ENCODE assay signal across 26 cellular contexts in genomic region chr9:114583371-114583770, GRCh38. TPM values are rescaled to one million over a fixed set of nuclear protein-coding genes. Genes with fewer than 3 reads are reported as not detected.
DNase-seq lines count a peak whose midpoint lies in the region; ATAC-seq lines count a peak whose summit lies in the region.
"Had no signal": no experiment of that assay in that cellular context is flagged by ENCODE, and none has a peak within 500 bp of the region (broad histone marks: within the 10 kb centered on the region; RNA-seq: fewer than 3 reads in every experiment).

No MANE protein-coding gene starts in this region.

- no peak overlapping the region for H3K4me3 Mint-ChIP-seq in effector memory CD8-positive, alpha-beta T cell
- H3K4me3 Mint-ChIP-seq: activated B cell treated with CpG ODN at 0.5 μM for 24 hours; activated CD4-positive, alpha-beta memory T cell treated with anti-CD3 and anti-CD28 coated beads, Interleukin-2, amount 10 ng/mL, durations not matched to agents 7 days and 5 days; activated naive CD8-positive, alpha-beta T cell treated with anti-CD3 and anti-CD28 coated beads, Interleukin-2, amount 10 ng/mL, durations not matched to agents 7 days and 5 days; stimulated activated effector memory CD8-positive, alpha-beta T cell treated with anti-CD3 and anti-CD28 coated beads, Interleukin-12 subunit alpha, Interleukin-12 subunit beta, amount 100 ng/mL, for 72 hours had no signal

- H3K27ac Mint-ChIP-seq in effector memory CD8-positive, alpha-beta T cell = no peak overlapping the region
- H3K27ac Mint-ChIP-seq in activated naive CD4-positive, alpha-beta T cell treated with anti-CD3 and anti-CD28 coated beads, Interleukin-2, amount 50 U/mL, for 72 hours = no peak overlapping the region
- H3K27ac Mint-ChIP-seq: activated B cell treated with CpG ODN at 0.5 μM for 24 hours; activated CD4-positive, alpha-beta memory T cell treated with anti-CD3 and anti-CD28 coated beads, Interleukin-2, amount 10 ng/mL, durations not matched to agents 7 days and 5 days; activated naive CD8-positive, alpha-beta T cell treated with anti-CD3 and anti-CD28 coated beads, Interleukin-2, amount 10 ng/mL, durations not matched to agents 7 days and 5 days; stimulated activated effector memory CD8-positive, alpha-beta T cell treated with anti-CD3 and anti-CD28 coated beads, Interleukin-12 subunit alpha, Interleukin-12 subunit beta, amount 100 ng/mL, for 72 hours had no signal

- no peaks in the 10 kb centered on the region for H3K27me3 ChIP-seq in neuron (ENCODE audit: insufficient read depth, low read length)
- H3K27me3 ChIP-seq: heart right ventricle had no signal

- peaks cover 14% of the 10 kb centered on the region for H3K36me3 Mint-ChIP-seq in effector memory CD8-positive, alpha-beta T cell (ENCODE audit: insufficient read depth)
- H3K36me3 Mint-ChIP-seq in activated naive CD4-positive, alpha-beta T cell treated with anti-CD3 and anti-CD28 coated beads, Interleukin-2, amount 50 U/mL, for 72 hours = peaks cover 10 to 12% of the 10 kb centered on the region in 2 donors

- no peaks in the 10 kb centered on the region for H3K9me3 Mint-ChIP-seq in effector memory CD8-positive, alpha-beta T cell
- H3K9me3 Mint-ChIP-seq in activated naive CD4-positive, alpha-beta T cell treated with anti-CD3 and anti-CD28 coated beads, Interleukin-2, amount 50 U/mL, for 72 hours = no peaks in the 10 kb centered on the region
- H3K9me3 Mint-ChIP-seq: activated B cell treated with CpG ODN at 0.5 μM for 24 hours; activated CD4-positive, alpha-beta memory T cell treated with anti-CD3 and anti-CD28 coated beads, Interleukin-2, amount 10 ng/mL, durations not matched to agents 7 days and 5 days; activated naive CD8-positive, alpha-beta T cell treated with anti-CD3 and anti-CD28 coated beads, Interleukin-2, amount 10 ng/mL, durations not matched to agents 7 days and 5 days; stimulated activated effector memory CD8-positive, alpha-beta T cell treated with anti-CD3 and anti-CD28 coated beads, Interleukin-12 subunit alpha, Interleukin-12 subunit beta, amount 100 ng/mL, for 72 hours had no signal

- no peak for ATAC-seq in effector memory CD8-positive, alpha-beta T cell (replicated peaks)
- ATAC-seq in activated naive CD4-positive, alpha-beta T cell treated with anti-CD3 and anti-CD28 coated beads, Interleukin-2, amount 50 U/mL, for 72 hours = no peak
- ATAC-seq: A549; GM12878; heart right ventricle; stimulated activated effector memory CD8-positive, alpha-beta T cell treated with anti-CD3 and anti-CD28 coated beads, Interleukin-12 subunit alpha, Interleukin-12 subunit beta, amount 100 ng/mL, for 72 hours had no signal

- no peaks in the 10 kb centered on the region for H3K9me3 ChIP-seq in ES-I3 (ENCODE audit: control insufficient read depth, insufficient read depth, low read length)
- H3K9me3 ChIP-seq in SK-N-MC (ENCODE audit: low read depth, low read length) = no peaks in the 10 kb centered on the region
- no peaks in the 10 kb centered on the region for H3K9me3 ChIP-seq in neuron (ENCODE audit: low read length)
- H3K9me3 ChIP-seq: A549, BE2C, heart right ventricle had no signal

- H3K36me3 ChIP-seq in ES-I3 (ENCODE audit: insufficient read depth, low read length) (no peaks in the 10 kb centered on the region), SK-N-MC (ENCODE audit: insufficient read depth, low read length) (no peaks in the 10 kb centered on the region), neuron (ENCODE audit: insufficient read depth, low read length) (no peaks in the 10 kb centered on the region)
- H3K36me3 ChIP-seq: BE2C, heart right ventricle had no signal

- DNase-seq in SK-N-MC (ENCODE audit: low read depth, low spot score) = no peak
- peak; percentile 91 for DNase-seq in iPS DF 4.7 (ENCODE audit: extremely low read depth, low spot score)
- no peak for DNase-seq in activated CD4-positive, alpha-beta T cell treated with anti-CD3 and anti-CD28 coated beads for 48 hours
- no peak for DNase-seq in effector memory CD8-positive, alpha-beta T cell
- DNase-seq in NCI-H2171 (lab: John Stamatoyannopoulos, UW) = no peak
- DNase-seq in activated naive CD4-positive, alpha-beta T cell treated with anti-CD3 and anti-CD28 coated beads, Interleukin-2, amount 50 U/mL, for 72 hours (ENCODE audit: low spot score in 2 of 2) = no peak
- DNase-seq: activated B cell treated with CpG ODN at 0.5 μM for 24 hours; activated CD4-positive, alpha-beta memory T cell treated with anti-CD3 and anti-CD28 coated beads, Interleukin-2, amount 10 ng/mL, durations not matched to agents 7 days and 5 days; activated effector memory CD4-positive, alpha-beta T cell treated with Interleukin-2 at 50 U/mL for 16 hours; activated naive CD8-positive, alpha-beta T cell treated with anti-CD3 and anti-CD28 coated beads, Interleukin-2, amount 10 ng/mL, durations not matched to agents 7 days and 5 days; BE2C; cerebellar nuclear complex; DMS79 treated with DMSO at 0.1 percent for 48 hours; erythroblast; heart right ventricle; NCI-H1105 treated with DMSO at 0.1 percent for 48 hours; NCI-H2029; NCI-H446; SHP77 treated with DMSO at 0.1 percent for 48 hours; stimulated activated CD4-positive, alpha-beta T cell treated with anti-CD3 and anti-CD28 coated beads, Interleukin-2, amount 100 ng/mL, for 48 hours; substantia nigra had no signal

- H3K9ac ChIP-seq in ES-I3 (ENCODE audit: low read depth, low read length) = peak overlapping the region; percentile 26
- H3K9ac ChIP-seq in SK-N-MC (ENCODE audit: insufficient read length) = peak overlapping the region; percentile 20

- peak overlapping the region; percentile 48 for H2AFZ ChIP-seq in neuron (ENCODE audit: low read depth, low read length)

- no peak overlapping the region for H3K4me3 ChIP-seq in SK-N-MC
- H3K4me3 ChIP-seq in neuron (ENCODE audit: low read length) = no peak overlapping the region
- H3K4me3 ChIP-seq: A549, GM12878, heart right ventricle had no signal

- peaks cover 21% of the 10 kb centered on the region for H3K4me1 ChIP-seq in ES-I3 (ENCODE audit: insufficient read depth, low read length)
- peaks cover 18% of the 10 kb centered on the region for H3K4me1 ChIP-seq in neuron (ENCODE audit: insufficient read depth, low read length)
- H3K4me1 ChIP-seq: A549, BE2C had no signal

- H3K27ac ChIP-seq in SK-N-MC = no peak overlapping the region
- H3K27ac ChIP-seq: A549, heart right ventricle had no signal

- no peaks in the 10 kb centered on the region for H3K27me3 Mint-ChIP-seq in effector memory CD8-positive, alpha-beta T cell
- H3K27me3 Mint-ChIP-seq: activated B cell treated with CpG ODN at 0.5 μM for 24 hours; activated CD4-positive, alpha-beta memory T cell treated with anti-CD3 and anti-CD28 coated beads, Interleukin-2, amount 10 ng/mL, durations not matched to agents 7 days and 5 days had no signal

- H3K4me1 Mint-ChIP-seq in effector memory CD8-positive, alpha-beta T cell (ENCODE audit: low read depth in 2 of 2) = peaks cover 14 to 15% of the 10 kb centered on the region in 2 donors

RNA-seq across cellular contexts. Expression of gene ATP6V1G1, which starts 4.2 kb away (rescaled TPM):
- 10 to 100 TPM; 37.4 to 37.8 TPM for total RNA-seq in activated naive CD4-positive, alpha-beta T cell treated with anti-CD3 and anti-CD28 coated beads, Interleukin-2, amount 50 U/mL, for 72 hours

RNA-seq across cellular contexts. Expression of gene TMEM268, which starts 27.7 kb away (rescaled TPM):
- total RNA-seq in activated naive CD4-positive, alpha-beta T cell treated with anti-CD3 and anti-CD28 coated beads, Interleukin-2, amount 50 U/mL, for 72 hours = 10 to 100 TPM; 20.4 to 31.4 TPM
